34 cellular contexts compared by ENCODE assay signal in genomic region chr6:76764057-76764456, GRCh38.
"Had no signal": no experiment of that assay in that cellular context is flagged by ENCODE, and none has a peak within 500 bp of the region (broad histone marks: within the 10 kb centered on the region; RNA-seq: fewer than 3 reads in every experiment).

No MANE protein-coding gene starts in this region.

- DNase-seq: activated B cell treated with CpG ODN at 0.5 μM for 24 hours; activated CD4-positive, alpha-beta memory T cell treated with anti-CD3 and anti-CD28 coated beads for 36 hours; activated CD4-positive, alpha-beta T cell treated with anti-CD3 and anti-CD28 coated beads for 4 hours; activated CD4-positive, alpha-beta T cell treated with anti-CD3 and anti-CD28 coated beads, Interleukin-2, amount 10 ng/mL, durations not matched to agents 24 days and 14 days; activated CD4-positive, alpha-beta T cell treated with anti-CD3 and anti-CD28 coated beads, Interleukin-2, amount 50 U/mL, for 1 hour; activated CD4-positive, alpha-beta T cell treated with anti-CD3 and anti-CD28 coated beads, Interleukin-2, amount 50 U/mL, for 4 hours; activated CD4-positive, CD25-positive, alpha-beta regulatory T cell treated with anti-CD3 and anti-CD28 coated beads, Interleukin-2, amount 50 U/mL, for 72 hours; activated CD8-positive, alpha-beta memory T cell treated with anti-CD3 and anti-CD28 coated beads, Interleukin-2, amount 50 U/mL, for 4 hours; activated CD8-positive, alpha-beta T cell treated with anti-CD3 and anti-CD28 coated beads for 36 hours; activated effector memory CD4-positive, alpha-beta T cell treated with anti-CD3 and anti-CD28 coated beads, Interleukin-2, amount 50 U/mL, for 16 hours; activated gamma-delta T cell treated with Interleukin-2 at 50 U/mL for 16 hours; activated naive CD4-positive, alpha-beta T cell; activated naive CD4-positive, alpha-beta T cell treated with anti-CD3 and anti-CD28 coated beads for 36 hours; activated naive CD4-positive, alpha-beta T cell treated with anti-CD3 and anti-CD28 coated beads, Interleukin-2, amount 50 U/mL, for 16 hours; activated naive CD8-positive, alpha-beta T cell treated with anti-CD3 and anti-CD28 coated beads for 36 hours; activated T-cell treated with anti-CD3 and anti-CD28 coated beads for 4 hours; activated T-cell treated with anti-CD3 and anti-CD28 coated beads, Interleukin-2, amount 50 U/mL, for 1 hour; activated T-cell treated with anti-CD3 and anti-CD28 coated beads, Interleukin-2, amount 50 U/mL, for 4 hours; activated T-cell treated with anti-CD3 and anti-CD28 coated beads, Interleukin-2, amount 50 U/mL, for 72 hours; adrenal gland; amniotic stem cell; aorta; body of pancreas; brain microvascular endothelial cell; central memory CD4-positive, alpha-beta T cell; T-helper 1 cell; T-helper 2 cell; T-helper 9 cell had no signal

- H3K27ac ChIP-seq: adrenal gland, body of pancreas, brain microvascular endothelial cell, breast epithelium, VCaP had no signal

- H3K9me3 ChIP-seq: adrenal gland, body of pancreas, breast epithelium had no signal

- ATAC-seq: activated CD8-positive, alpha-beta T cell treated with anti-CD3 and anti-CD28 coated beads for 36 hours; activated naive CD4-positive, alpha-beta T cell treated with anti-CD3 and anti-CD28 coated beads, Interleukin-2, amount 50 U/mL, for 72 hours; activated T-cell treated with anti-CD3 and anti-CD28 coated beads, Interleukin-2, amount 50 U/mL, for 4 hours; activated T-cell treated with anti-CD3 and anti-CD28 coated beads, Interleukin-2, amount 50 U/mL, for 72 hours; activated T-helper 17 cell treated with anti-CD3 and anti-CD28 coated beads, Interleukin-2, amount 50 U/mL, for 72 hours; body of pancreas had no signal

- H3K27me3 ChIP-seq: adrenal gland, body of pancreas, brain microvascular endothelial cell, breast epithelium had no signal

- FAIRE-seq: astrocyte, TTC549 had no signal

- H3K36me3 ChIP-seq: adrenal gland, brain microvascular endothelial cell, breast epithelium had no signal

- H3K4me1 ChIP-seq: body of pancreas, breast epithelium had no signal

- H3K4me3 ChIP-seq: adrenal gland, body of pancreas, breast epithelium had no signal
